ENCODE assay signal across 15 cellular contexts in genomic region chr14:22497144-22497423, GRCh38.
DNase-seq lines count a peak whose midpoint lies in the region; ATAC-seq and TF ChIP-seq lines count a peak whose summit lies in the region.
"Had no signal": no experiment of that assay in that cellular context is flagged by ENCODE, and none has a peak within 500 bp of the region (broad histone marks: within the 10 kb centered on the region; RNA-seq: fewer than 3 reads in every experiment).

No MANE protein-coding gene starts in this region.

- H3K27ac ChIP-seq in DOHH2 (ENCODE audit: low read depth, low read length) (peak overlapping the region; percentile 92), Peyer's patch (peak overlapping the region in 3 of 4 donors; percentile 30 to 75 (median 62)), esophagus muscularis mucosa (replicated peaks in 1 of 4) (no peak overlapping the region)
- H3K27ac ChIP-seq: gastrocnemius medialis, tibial nerve had no signal

- H3K27me3 ChIP-seq in DOHH2 (ENCODE audit: control insufficient read depth, low read length) (no peaks in the 10 kb centered on the region), Peyer's patch (no peaks in the 10 kb centered on the region), esophagus muscularis mucosa (no peaks in the 10 kb centered on the region)
- H3K27me3 ChIP-seq: gastrocnemius medialis, tibial nerve had no signal

- no peak for DNase-seq in Peyer's patch
- DNase-seq in memory B cell (ENCODE audit: low spot score in 2 of 2) = no peak
- DNase-seq in effector CD4-positive, alpha-beta T cell = no peak
- no peak for DNase-seq in SHP77 (lab: John Stamatoyannopoulos, UW)
- DNase-seq in esophagus muscularis mucosa (ENCODE audit: extremely low spot score) = no peak
- DNase-seq: activated CD8-positive, alpha-beta memory T cell treated with anti-CD3 and anti-CD28 coated beads, Interleukin-2, amount 50 U/mL, for 4 hours; gastrocnemius medialis; islet precursor cell; MV-4-11; T1000 had no signal

- H3K4me3 ChIP-seq in DOHH2 (ENCODE audit: low read length) (peak overlapping the region; percentile 39), Peyer's patch (peak overlapping the region in 1 of 4 donors; percentile 3), esophagus muscularis mucosa (no peak overlapping the region)
- H3K4me3 ChIP-seq: gastrocnemius medialis, tibial nerve had no signal

- ATAC-seq in GM19438 (IDR thresholded peaks at IDR 0.05; ENCODE audit: low read depth, unreplicated experiment) (peak; percentile 8), memory B cell (ENCODE audit: low read depth) (peak; percentile 15), HG02884 (IDR thresholded peaks at IDR 0.05; ENCODE audit: unreplicated experiment) (no peak)
- ATAC-seq: gastrocnemius medialis had no signal

- no peaks in the 10 kb centered on the region for H3K9me3 Mint-ChIP-seq in memory B cell
- H3K9me3 Mint-ChIP-seq: brain had no signal

- H3K4me1 ChIP-seq in DOHH2 (ENCODE audit: control insufficient read depth, low read length) = peaks cover 97% of the 10 kb centered on the region
- no peaks in the 10 kb centered on the region for H3K4me1 ChIP-seq in Peyer's patch
- H3K4me1 ChIP-seq in esophagus muscularis mucosa = peaks cover 0 to 14% (median 0%) of the 10 kb centered on the region in 4 donors
- H3K4me1 ChIP-seq: gastrocnemius medialis had no signal

- no peak overlapping the region for H3K4me3 Mint-ChIP-seq in memory B cell
- H3K4me3 Mint-ChIP-seq: brain had no signal

- 83% methylated on average over 2 of the region's 2 CpGs for WGBS in esophagus muscularis mucosa

- TF ChIP-seq CTCF in DOHH2 (IDR thresholded peaks at IDR 0.05; ENCODE audit: low read depth, low read length, poor library complexity, severe bottlenecking) = no peak
- no peak for TF ChIP-seq CTCF in Peyer's patch (IDR thresholded peaks at IDR 0.05)
- no peak for TF ChIP-seq CTCF in esophagus muscularis mucosa (IDR thresholded peaks at IDR 0.05)

- H3K9me3 ChIP-seq in DOHH2 (ENCODE audit: control insufficient read depth, insufficient read depth, low read length) = no peaks in the 10 kb centered on the region
- H3K9me3 ChIP-seq in Peyer's patch = no peaks in the 10 kb centered on the region
- no peaks in the 10 kb centered on the region for H3K9me3 ChIP-seq in esophagus muscularis mucosa
- H3K9me3 ChIP-seq: gastrocnemius medialis, tibial nerve had no signal

- no peak for TF ChIP-seq POLR2A in Peyer's patch (IDR thresholded peaks at IDR 0.05)
- TF ChIP-seq POLR2A in esophagus muscularis mucosa (IDR thresholded peaks at IDR 0.05; ENCODE audit: low read depth) = no peak

- H3K4me2 ChIP-seq in DOHH2 (ENCODE audit: low read length) = peak overlapping the region; percentile 80

- H3K36me3 ChIP-seq in DOHH2 (ENCODE audit: control insufficient read depth, low read length) = peaks cover 46% of the 10 kb centered on the region
- no peaks in the 10 kb centered on the region for H3K36me3 ChIP-seq in Peyer's patch
- no peaks in the 10 kb centered on the region for H3K36me3 ChIP-seq in esophagus muscularis mucosa
- H3K36me3 ChIP-seq: gastrocnemius medialis, tibial nerve had no signal

- intact Hi-C loops in esophagus muscularis mucosa (cut with DNase I) = no loop called here

- peaks cover 39% of the 10 kb centered on the region for H3K4me1 Mint-ChIP-seq in memory B cell

- peaks cover 33% of the 10 kb centered on the region for H3F3A ChIP-seq in DOHH2 (ENCODE audit: control insufficient read depth, insufficient read depth)

- no peaks in the 10 kb centered on the region for H3K9me2 ChIP-seq in DOHH2 (replicated peaks; ENCODE audit: control insufficient read depth, low read length)

- H4K20me1 ChIP-seq in DOHH2 (ENCODE audit: control insufficient read depth, insufficient read depth, low read depth, low read length) = no peaks in the 10 kb centered on the region

- H3K79me2 ChIP-seq in DOHH2 (ENCODE audit: control insufficient read depth, low read length) = peaks cover 78% of the 10 kb centered on the region

- TF ChIP-seq EP300 in esophagus muscularis mucosa (IDR thresholded peaks at IDR 0.05) = no peak

- peak overlapping the region; percentile 96 for H3K27ac Mint-ChIP-seq in memory B cell

- H3K27me3 Mint-ChIP-seq in memory B cell = peaks cover 5% of the 10 kb centered on the region

- H3K36me3 Mint-ChIP-seq in memory B cell = no peaks in the 10 kb centered on the region
- H3K36me3 Mint-ChIP-seq: brain had no signal

Comparison
In these comparisons a context has a peak if more than half of its experiments do, and no peak if none do; other contexts are left out.
1. H3K27ac ChIP-seq: peak in DOHH2 (single experiment) and Peyer's patch (3 of 4); none in esophagus muscularis mucosa (0 of 4).